Comparison of ENCODE assay signal across 1 cellular context in genomic region chr11:95434489-95435057, GRCh38.
TF ChIP-seq lines count a peak whose summit lies in the region.

No MANE protein-coding gene starts in this region.

TF ChIP-seq in K562, 482 proteins besides CTCF, POLR2A, EP300 and RAD21 (continued from another document and continues in another):
- TF ChIP-seq CEBPZ (IDR thresholded peaks at IDR 0.05; ENCODE audit: borderline replicate concordance, low read depth, low read length) = no peak
- TF ChIP-seq SMARCA5 (IDR thresholded peaks at IDR 0.05) = no peak
- no peak for TF ChIP-seq ZFPM2 (CRISPR knock-in tag; IDR thresholded peaks at IDR 0.05)
- no peak for TF ChIP-seq ZNF740 (CRISPR knock-in tag; IDR thresholded peaks at IDR 0.05)
- no peak for TF ChIP-seq ZNF740 (tag; IDR thresholded peaks at IDR 0.05)
- no peak for TF ChIP-seq ZNF354B (CRISPR knock-in tag; IDR thresholded peaks at IDR 0.05)
- TF ChIP-seq ATF4 (CRISPR knock-in tag; IDR thresholded peaks at IDR 0.05) = 0 out of 2 replicates have a peak, but pooled peaks have one; percentile 43
- no peak for TF ChIP-seq ZBTB34 (CRISPR knock-in tag; IDR thresholded peaks at IDR 0.05)
- TF ChIP-seq HNRNPH1 (optimal IDR thresholded peaks at IDR 0.05; ENCODE audit: low read depth, low read length) = no peak
- peak; percentile 65 for TF ChIP-seq MGA (IDR thresholded peaks at IDR 0.05)
- no peak for TF ChIP-seq BRF2 (IDR thresholded peaks at IDR 0.05; ENCODE audit: borderline replicate concordance, insufficient read depth, insufficient read length)
- no peak for TF ChIP-seq CUX1 (CRISPR knock-in tag; IDR thresholded peaks at IDR 0.05)
- no peak for TF ChIP-seq ZNF133 (CRISPR knock-in tag; IDR thresholded peaks at IDR 0.05)
- no peak for TF ChIP-seq MCM5 (IDR thresholded peaks at IDR 0.05; ENCODE audit: low read depth)
- TF ChIP-seq ZBTB8A (IDR thresholded peaks at IDR 0.05; ENCODE audit: partially characterized antibody) = no peak
- no peak for TF ChIP-seq CGGBP1 (CRISPR knock-in tag; IDR thresholded peaks at IDR 0.05)
- TF ChIP-seq E2F6 (IDR thresholded peaks at IDR 0.05; ENCODE audit: borderline replicate concordance in 1 of 2, extremely low read depth in 1 of 2, insufficient read depth in 1 of 2, insufficient read length in 1 of 2, low read depth in 1 of 2, low read length in 1 of 2, poor library complexity in 1 of 2, severe bottlenecking in 1 of 2) = peak in 1 of 2 experiments; percentile 52
- TF ChIP-seq HCFC1 (IDR thresholded peaks at IDR 0.05; ENCODE audit: low read depth, low read length) = no peak
- no peak for TF ChIP-seq PRPF4 (IDR thresholded peaks at IDR 0.05; ENCODE audit: insufficient read depth, low read depth, low read length, poor library complexity, severe bottlenecking)
